In the genomic region with DNA sequence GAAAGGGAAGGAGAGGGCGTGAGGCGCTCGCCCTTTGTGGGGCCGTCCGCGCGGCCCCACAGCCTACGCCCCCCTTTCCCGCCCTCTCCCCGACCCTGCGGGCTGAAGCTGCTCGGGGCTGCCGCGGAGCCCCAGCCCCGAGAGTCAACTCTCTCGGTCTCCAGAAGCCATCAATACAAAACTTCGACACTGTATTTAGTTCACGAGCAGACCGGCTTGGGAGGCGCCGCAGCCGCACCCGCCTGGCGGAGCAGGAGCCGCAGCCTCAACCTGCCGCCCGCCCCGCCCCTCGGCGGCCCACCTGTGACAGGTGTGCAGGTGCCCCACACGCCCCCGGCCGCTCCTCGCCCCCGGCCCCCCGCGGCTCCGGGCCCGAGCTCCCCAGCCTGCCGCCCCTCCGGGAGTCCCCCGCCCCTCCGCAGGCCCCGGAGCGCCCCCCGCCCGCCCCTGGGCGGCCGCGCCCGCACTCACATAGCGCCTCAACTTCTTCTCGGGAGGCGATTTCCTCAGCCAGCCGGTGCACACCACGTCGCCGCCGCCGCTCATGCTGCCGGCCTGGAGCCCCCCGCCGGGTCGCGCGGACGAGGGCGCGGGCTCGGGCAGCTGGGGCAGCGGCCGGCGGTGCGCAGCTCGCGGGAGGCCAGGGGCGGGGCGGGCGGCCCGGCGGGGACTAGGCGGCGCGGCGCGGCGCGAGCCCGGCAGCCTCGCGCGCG, we compare ENCODE assay signal across 8 cellular contexts.
DNase-seq lines count a peak whose midpoint lies in the region; ATAC-seq and TF ChIP-seq lines count a peak whose summit lies in the region.

A gene with protein sequence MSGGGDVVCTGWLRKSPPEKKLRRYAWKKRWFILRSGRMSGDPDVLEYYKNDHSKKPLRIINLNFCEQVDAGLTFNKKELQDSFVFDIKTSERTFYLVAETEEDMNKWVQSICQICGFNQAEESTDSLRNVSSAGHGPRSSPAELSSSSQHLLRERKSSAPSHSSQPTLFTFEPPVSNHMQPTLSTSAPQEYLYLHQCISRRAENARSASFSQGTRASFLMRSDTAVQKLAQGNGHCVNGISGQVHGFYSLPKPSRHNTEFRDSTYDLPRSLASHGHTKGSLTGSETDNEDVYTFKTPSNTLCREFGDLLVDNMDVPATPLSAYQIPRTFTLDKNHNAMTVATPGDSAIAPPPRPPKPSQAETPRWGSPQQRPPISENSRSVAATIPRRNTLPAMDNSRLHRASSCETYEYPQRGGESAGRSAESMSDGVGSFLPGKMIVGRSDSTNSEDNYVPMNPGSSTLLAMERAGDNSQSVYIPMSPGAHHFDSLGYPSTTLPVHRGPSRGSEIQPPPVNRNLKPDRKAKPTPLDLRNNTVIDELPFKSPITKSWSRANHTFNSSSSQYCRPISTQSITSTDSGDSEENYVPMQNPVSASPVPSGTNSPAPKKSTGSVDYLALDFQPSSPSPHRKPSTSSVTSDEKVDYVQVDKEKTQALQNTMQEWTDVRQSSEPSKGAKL (minus strand): TSS at position 646 of the 713 bp plus-strand sequence. CDS start 100 bp downstream, at position 546.

- TF ChIP-seq CTCF in GM12865 (IDR thresholded peaks at IDR 0.05; ENCODE audit: insufficient read depth, low read depth, low read length, missing control alignments) (no peak), OCI-LY3 (IDR thresholded peaks at IDR 0.05; ENCODE audit: low read depth, low read length) (no peak), cardiac fibroblast (IDR thresholded peaks at IDR 0.05; ENCODE audit: low read depth, low read length) (no peak)

- no peaks in the 10 kb centered on the region for H3K9me3 ChIP-seq in OCI-LY3 (ENCODE audit: insufficient read depth, low read length)

- H3K36me3 ChIP-seq in OCI-LY3 (replicated peaks; ENCODE audit: low read depth, low read length), result no peaks in the 10 kb centered on the region

- no peak for DNase-seq in GM12865 (ENCODE audit: low read depth)
- DNase-seq in cardiac fibroblast (ENCODE audit: low read depth in 2 of 2), result no peak
- DNase-seq in stimulated activated naive CD8-positive, alpha-beta T cell treated with anti-CD3 and anti-CD28 coated beads, Interleukin-15, amount 100 ng/mL, for 72 hours, result no peak
- DNase-seq in stimulated activated CD8-positive, alpha-beta memory T cell treated with anti-CD3 and anti-CD28 coated beads, Interleukin-4, amount 100 ng/mL, for 48 hours, result no peak
- DNase-seq in NCI-H1092 treated with DMSO at 0.1 percent for 48 hours (lab: John Stamatoyannopoulos, UW), result no peak

- H3K79me2 ChIP-seq in OCI-LY3 (ENCODE audit: low read length), result peaks cover 11% of the 10 kb centered on the region; the same call in 1 of the 2 replicates

- no peaks in the 10 kb centered on the region for H3K27me3 ChIP-seq in OCI-LY3 (ENCODE audit: low read depth, low read length)
- no peaks in the 10 kb centered on the region for H3K27me3 ChIP-seq in layer of hippocampus (ENCODE audit: control insufficient read depth, insufficient read depth, low read length)

- peaks cover 56% of the 10 kb centered on the region for H3K27me3 Mint-ChIP-seq in stimulated activated naive CD8-positive, alpha-beta T cell treated with anti-CD3 and anti-CD28 coated beads, Interleukin-15, amount 100 ng/mL, for 72 hours

- peak within 1 kb of the TSS; percentile 41; the same call in 1 of the 2 replicates for H2AFZ ChIP-seq in OCI-LY3 (ENCODE audit: low read depth, low read length)

- peaks cover 34% of the 10 kb centered on the region for H3K4me1 Mint-ChIP-seq in stimulated activated naive CD8-positive, alpha-beta T cell treated with anti-CD3 and anti-CD28 coated beads, Interleukin-15, amount 100 ng/mL, for 72 hours

- peak within 1 kb of the TSS; percentile 94 to 98 for H3K4me3 Mint-ChIP-seq in stimulated activated naive CD8-positive, alpha-beta T cell treated with anti-CD3 and anti-CD28 coated beads, Interleukin-15, amount 100 ng/mL, for 72 hours

- peak within 1 kb of the TSS; percentile 81 to 91 for H3K27ac Mint-ChIP-seq in stimulated activated naive CD8-positive, alpha-beta T cell treated with anti-CD3 and anti-CD28 coated beads, Interleukin-15, amount 100 ng/mL, for 72 hours

- peak within 1 kb of the TSS; percentile 15; the same call in 1 of the 2 replicates for H3K27ac ChIP-seq in OCI-LY3 (ENCODE audit: low read length)
- peak within 1 kb of the TSS; percentile 96 for H3K27ac ChIP-seq in layer of hippocampus (ENCODE audit: low read depth, low read length)

- H3K4me3 ChIP-seq in GM12865 (ENCODE audit: low read depth, low read length) (peak within 1 kb of the TSS; percentile 70), OCI-LY3 (ENCODE audit: low read length) (peak within 1 kb of the TSS; percentile 79), cardiac fibroblast (replicated peaks in 1 of 2; ENCODE audit: low read depth in 2 of 2, low read length in 2 of 2) (peak within 1 kb of the TSS; percentile 64 to 70)

- no peaks in the 10 kb centered on the region for H3K9me3 Mint-ChIP-seq in stimulated activated naive CD8-positive, alpha-beta T cell treated with anti-CD3 and anti-CD28 coated beads, Interleukin-15, amount 100 ng/mL, for 72 hours

- H3K4me2 ChIP-seq in OCI-LY3 (ENCODE audit: low read length), result peak within 1 kb of the TSS; percentile 81

- H3K9ac ChIP-seq in OCI-LY3 (ENCODE audit: low read length), result peak within 1 kb of the TSS; percentile 70

- H4K20me1 ChIP-seq in OCI-LY3 (ENCODE audit: insufficient read depth, low read length), result peaks cover 4% of the 10 kb centered on the region; the same call in 1 of the 2 replicates

- peak; percentile 2 for ATAC-seq in HG02610 (IDR thresholded peaks at IDR 0.05; ENCODE audit: unreplicated experiment)
- peak; percentile 53 for ATAC-seq in stimulated activated naive CD8-positive, alpha-beta T cell treated with anti-CD3 and anti-CD28 coated beads, Interleukin-15, amount 100 ng/mL, for 72 hours

- H3K4me1 ChIP-seq in OCI-LY3 (ENCODE audit: low read length), result peaks cover 48% of the 10 kb centered on the region
